Comparison of ENCODE assay signal across 14 cellular contexts in the genomic region with DNA sequence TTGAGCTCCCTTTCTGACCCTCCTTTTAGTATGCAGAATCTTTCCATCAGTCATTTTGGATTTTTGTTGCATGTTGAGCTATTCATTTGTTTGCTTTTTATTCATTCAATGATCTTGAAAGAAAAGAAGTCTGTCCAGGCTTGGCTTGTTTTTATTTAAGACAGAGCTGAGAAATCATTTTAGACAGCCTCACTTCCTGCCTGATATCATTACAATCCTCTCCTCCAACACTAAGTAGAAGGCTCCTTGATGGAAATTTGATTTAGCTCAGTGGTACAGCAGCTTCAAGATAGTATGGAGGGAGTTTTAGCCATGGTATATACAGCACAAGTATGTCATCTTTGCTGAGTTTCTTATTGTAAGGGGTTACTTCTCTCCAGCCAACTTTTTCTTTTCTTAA. TPM values are rescaled to one million over a fixed set of nuclear protein-coding genes. Genes with fewer than 3 reads are reported as not detected.
DNase-seq lines count a peak whose midpoint lies in the region; ATAC-seq, FAIRE-seq and TF ChIP-seq lines count a peak whose summit lies in the region.
"Had no signal": no experiment of that assay in that cellular context is flagged by ENCODE, and none has a peak within 500 bp of the region (broad histone marks: within the 10 kb centered on the region; RNA-seq: fewer than 3 reads in every experiment).

No MANE protein-coding gene starts in this region.

- CTCF ChIA-PET in Panc1 (lab: Charles Lee), result no interaction called here

- FAIRE-seq in kidney (lab: Jason Lieb, UNC), result no peak

- no peak; the same call in 1 of the 2 replicates for ATAC-seq in Panc1
- no peak for ATAC-seq in HG03378 (IDR thresholded peaks at IDR 0.05; ENCODE audit: unreplicated experiment)
- ATAC-seq: naive thymus-derived CD8-positive, alpha-beta T cell had no signal

- H3K36me3 ChIP-seq in Panc1 (ENCODE audit: control insufficient read depth, insufficient read depth, low read length), result peaks cover 2% of the 10 kb centered on the region; the same call in 1 of the 2 replicates
- no peaks in the 10 kb centered on the region for H3K36me3 ChIP-seq in kidney (ENCODE audit: control insufficient read depth in 1 of 2, insufficient read depth in 2 of 2, low read length in 2 of 2)
- no peaks in the 10 kb centered on the region for H3K36me3 ChIP-seq in subcutaneous abdominal adipose tissue (ENCODE audit: control insufficient read depth in 5 of 5, insufficient read depth in 5 of 5, low read length in 5 of 5)
- H3K36me3 ChIP-seq in effector memory CD4-positive, alpha-beta T cell (ENCODE audit: control insufficient read depth, insufficient read depth, low read length), result no peaks in the 10 kb centered on the region
- H3K36me3 ChIP-seq: Peyer's patch had no signal

- H3K4me1 ChIP-seq in Panc1 (ENCODE audit: control insufficient read depth, insufficient read depth, low read length) (peaks cover 85% of the 10 kb centered on the region), kidney (ENCODE audit: control insufficient read depth in 1 of 2, insufficient read depth in 1 of 2, low read depth in 1 of 2, low read length in 2 of 2) (peaks cover 7 to 17% of the 10 kb centered on the region in 2 donors), subcutaneous abdominal adipose tissue (ENCODE audit: control insufficient read depth in 5 of 5, insufficient read depth in 5 of 5, low read length in 5 of 5) (peaks cover 0 to 61% (median 50%) of the 10 kb centered on the region in 5 donors)
- no peaks in the 10 kb centered on the region for H3K4me1 ChIP-seq in effector memory CD4-positive, alpha-beta T cell (ENCODE audit: control insufficient read depth, insufficient read depth, low read length, poor library complexity, severe bottlenecking)

- no peak for TF ChIP-seq CTCF in Panc1 (IDR thresholded peaks at IDR 0.05)
- TF ChIP-seq CTCF in kidney (IDR thresholded peaks at IDR 0.05; ENCODE audit: borderline replicate concordance, extremely low read depth, insufficient read depth), result no peak

- H3K27me3 ChIP-seq in Panc1 (ENCODE audit: control insufficient read depth, insufficient read depth, low read length), result no peaks in the 10 kb centered on the region
- H3K27me3 ChIP-seq in subcutaneous abdominal adipose tissue (ENCODE audit: control insufficient read depth in 5 of 5, insufficient read depth in 4 of 5, low read length in 5 of 5), result no peaks in the 10 kb centered on the region
- H3K27me3 ChIP-seq in effector memory CD4-positive, alpha-beta T cell (replicated peaks; ENCODE audit: control insufficient read depth, insufficient read depth, low read length, poor library complexity, severe bottlenecking), result no peaks in the 10 kb centered on the region
- H3K27me3 ChIP-seq: Peyer's patch had no signal

- POLR2A ChIA-PET in Panc1 (lab: Charles Lee), result interaction anchor here (0.5 to 1.4 kb wide), 2 partner anchors 29 to 95 kb away, joined by 4 to 5 read pairs; a partner anchor contains a TSS

- in situ Hi-C loops in Panc1 (cut with HindIII; ENCODE audit: low pct_unique_long_range_greater_than_20kb, low sequenced_read_pairs), result no loop called here

- H3K4me3 ChIP-seq in Panc1 (ENCODE audit: low read depth in 2 of 2, low read length in 2 of 2), result peak overlapping the region in 1 of 2 experiments; percentile 2; a peak in 1 of 4 replicates
- H3K4me3 ChIP-seq in kidney (ENCODE audit: low read length in 2 of 2), result no peak overlapping the region
- H3K4me3 ChIP-seq in subcutaneous abdominal adipose tissue (ENCODE audit: low read depth in 1 of 5, low read length in 5 of 5), result peak overlapping the region in 1 of 5 donors; percentile 16
- H3K4me3 ChIP-seq in effector memory CD4-positive, alpha-beta T cell (ENCODE audit: insufficient read depth, low read depth, low read length, poor library complexity, severe bottlenecking), result no peak overlapping the region
- H3K4me3 ChIP-seq: Peyer's patch had no signal

- H3K9me3 ChIP-seq in Panc1 (ENCODE audit: control insufficient read depth, insufficient read depth, low read depth, low read length) (no peaks in the 10 kb centered on the region), kidney (ENCODE audit: control insufficient read depth in 1 of 2, low read length in 2 of 2) (no peaks in the 10 kb centered on the region), subcutaneous abdominal adipose tissue (ENCODE audit: control insufficient read depth in 5 of 5, low read length in 5 of 5) (no peaks in the 10 kb centered on the region)
- H3K9me3 ChIP-seq in effector memory CD4-positive, alpha-beta T cell (ENCODE audit: control insufficient read depth, low read length), result no peaks in the 10 kb centered on the region
- H3K9me3 ChIP-seq: Peyer's patch had no signal

- DNase-seq in Panc1 (ENCODE audit: low read depth, low spot score), result no peak
- no peak for DNase-seq in caudate nucleus (lab: John Stamatoyannopoulos, UW)
- DNase-seq in kidney, result no peak
- DNase-seq in NCI-H526 (lab: John Stamatoyannopoulos, UW), result no peak
- DNase-seq in effector memory CD4-positive, alpha-beta T cell, result no peak
- DNase-seq in CD1c-positive myeloid dendritic cell (ENCODE audit: extremely low spot score), result no peak
- DNase-seq: activated CD8-positive, alpha-beta memory T cell treated with anti-CD3 and anti-CD28 coated beads, Interleukin-2, amount 50 U/mL, for 4 hours; aorta; naive thymus-derived CD8-positive, alpha-beta T cell; NCI-H345; Peyer's patch had no signal

- peak overlapping the region; percentile 100 for H3K27ac ChIP-seq in Panc1 (ENCODE audit: low read length)
- H3K27ac ChIP-seq in caudate nucleus (ENCODE audit: low read depth, low read length), result peak overlapping the region; percentile 67
- H3K27ac ChIP-seq in kidney (ENCODE audit: low read depth in 2 of 2, low read length in 2 of 2), result peak overlapping the region; percentile 26 to 74
- H3K27ac ChIP-seq in subcutaneous abdominal adipose tissue (ENCODE audit: low read depth, low read length), result peak overlapping the region; percentile 85
- H3K27ac ChIP-seq in effector memory CD4-positive, alpha-beta T cell (ENCODE audit: insufficient read depth, low read length, poor library complexity, severe bottlenecking), result no peak overlapping the region
- H3K27ac ChIP-seq: C4-2B had no signal

- BruUV-seq in Panc1 (replicated peaks; lab: Mats Ljungman, UMichigan), result no TSS peak

- intact Hi-C loops in Panc1 (cut with micrococcal nuclease; ENCODE audit: unreplicated experiment) (no loop called here), kidney (cut with DNase I) (no loop called here)

- H3K9ac ChIP-seq in kidney (ENCODE audit: low read length in 2 of 2) (no peak overlapping the region), subcutaneous abdominal adipose tissue (ENCODE audit: low read length in 5 of 5) (peak overlapping the region in 1 of 5 donors; percentile 43)

RNA-seq across cellular contexts. Expression of a gene that starts 28.4 kb away (rescaled TPM):
- 103 TPM for total RNA-seq in Panc1 (2021; ENCODE audit: unreplicated experiment)
- polyA plus RNA-seq in Panc1 (2012; ENCODE audit: insufficient read length), result 42.3 TPM
- total RNA-seq in kidney, result 70.5 TPM
- polyA plus RNA-seq in kidney (ENCODE audit: insufficient read depth, low read depth, low replicate concordance), result 18.8 TPM
